In genomic region chr13:113296842-113297369, GRCh38 we compare ENCODE assay signal across 1 cellular context.
TF ChIP-seq lines count a peak whose summit lies in the region.

Gene LAMP1, plus strand, starts transcription at chr13:113297239. Its CDS starts 196 bp downstream, at chr13:113297435.

TF ChIP-seq in K562, 482 proteins besides CTCF, POLR2A, EP300 and RAD21 (continued from another document and continues in another):
- TF ChIP-seq TFE3 (CRISPR knock-in tag; IDR thresholded peaks at IDR 0.05) = peak; percentile 100
- TF ChIP-seq ZNF644 (tag; IDR thresholded peaks at IDR 0.05; ENCODE audit: low read depth) = no peak
- peak; percentile 91 for TF ChIP-seq GMEB1 (CRISPR knock-in tag; IDR thresholded peaks at IDR 0.05)
- peak; percentile 85; the same call in 1 of the 2 replicates for TF ChIP-seq RHOXF2B (CRISPR knock-in tag; conservative IDR thresholded peaks at IDR 0.05)
- 0 out of 2 replicates have a peak, but pooled peaks have one; percentile 3 for TF ChIP-seq SMC3 (conservative IDR thresholded peaks at IDR 0.05; ENCODE audit: insufficient read depth, low read depth, low read length)
- TF ChIP-seq ZNF551 (CRISPR knock-in tag; IDR thresholded peaks at IDR 0.05) = no peak
- TF ChIP-seq ZNF121 (CRISPR knock-in tag; conservative IDR thresholded peaks at IDR 0.05) = peak; percentile 39; the same call in 1 of the 2 replicates
- 0 out of 2 replicates have a peak, but pooled peaks have one; percentile 76 for TF ChIP-seq ILF3 (IDR thresholded peaks at IDR 0.05; ENCODE audit: borderline replicate concordance)
- peak; percentile 91; the same call in 1 of the 2 replicates for TF ChIP-seq JUN (IDR thresholded peaks at IDR 0.05; ENCODE audit: borderline replicate concordance, low read depth, low read length)
- peak; percentile 44; the same call in 1 of the 2 replicates for TF ChIP-seq JUN (CRISPR knock-in tag; IDR thresholded peaks at IDR 0.05; ENCODE audit: borderline replicate concordance)
- TF ChIP-seq, protein P1, sequence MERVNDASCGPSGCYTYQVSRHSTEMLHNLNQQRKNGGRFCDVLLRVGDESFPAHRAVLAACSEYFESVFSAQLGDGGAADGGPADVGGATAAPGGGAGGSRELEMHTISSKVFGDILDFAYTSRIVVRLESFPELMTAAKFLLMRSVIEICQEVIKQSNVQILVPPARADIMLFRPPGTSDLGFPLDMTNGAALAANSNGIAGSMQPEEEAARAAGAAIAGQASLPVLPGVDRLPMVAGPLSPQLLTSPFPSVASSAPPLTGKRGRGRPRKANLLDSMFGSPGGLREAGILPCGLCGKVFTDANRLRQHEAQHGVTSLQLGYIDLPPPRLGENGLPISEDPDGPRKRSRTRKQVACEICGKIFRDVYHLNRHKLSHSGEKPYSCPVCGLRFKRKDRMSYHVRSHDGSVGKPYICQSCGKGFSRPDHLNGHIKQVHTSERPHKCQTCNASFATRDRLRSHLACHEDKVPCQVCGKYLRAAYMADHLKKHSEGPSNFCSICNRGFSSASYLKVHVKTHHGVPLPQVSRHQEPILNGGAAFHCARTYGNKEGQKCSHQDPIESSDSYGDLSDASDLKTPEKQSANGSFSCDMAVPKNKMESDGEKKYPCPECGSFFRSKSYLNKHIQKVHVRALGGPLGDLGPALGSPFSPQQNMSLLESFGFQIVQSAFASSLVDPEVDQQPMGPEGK (CRISPR knock-in tag; IDR thresholded peaks at IDR 0.05; ENCODE audit: borderline replicate concordance) = no peak
- no peak for TF ChIP-seq POLR3G (IDR thresholded peaks at IDR 0.05; ENCODE audit: extremely low read depth, insufficient read length, insufficient replicate concordance)
- peak; percentile 80 for TF ChIP-seq FOXJ2 (tag; IDR thresholded peaks at IDR 0.05)
- no peak for TF ChIP-seq ZNF277 (CRISPR knock-in tag; IDR thresholded peaks at IDR 0.05; ENCODE audit: borderline replicate concordance)
- peak; percentile 94 for TF ChIP-seq ELF1 (tag; IDR thresholded peaks at IDR 0.05)
- TF ChIP-seq SOX6 (IDR thresholded peaks at IDR 0.05) = peak; percentile 79
- TF ChIP-seq TEAD1 (CRISPR knock-in tag; IDR thresholded peaks at IDR 0.05) = peak; percentile 36 to 95; a peak in 3 of 4 replicates
- no peak for TF ChIP-seq PCBP1 (IDR thresholded peaks at IDR 0.05; ENCODE audit: low read depth, low read length, poor library complexity, severe bottlenecking)
- no peak for TF ChIP-seq ARHGAP35 (IDR thresholded peaks at IDR 0.05; ENCODE audit: partially characterized antibody)
- TF ChIP-seq KDM2B (CRISPR knock-in tag; IDR thresholded peaks at IDR 0.05) = no peak
- TF ChIP-seq YY1 (IDR thresholded peaks at IDR 0.05; ENCODE audit: borderline replicate concordance in 1 of 3, control insufficient read depth in 1 of 3, extremely low read depth in 1 of 3, insufficient read depth in 3 of 3, insufficient read length in 1 of 3, insufficient replicate concordance in 2 of 3, low read depth in 1 of 3, low read length in 2 of 3) = peak in 2 of 3 experiments; percentile 36 to 45
- no peak for TF ChIP-seq PML (IDR thresholded peaks at IDR 0.05; ENCODE audit: low read length)
- TF ChIP-seq ZNF707 (CRISPR knock-in tag; conservative IDR thresholded peaks at IDR 0.05) = no peak
- TF ChIP-seq FOXK2 (conservative IDR thresholded peaks at IDR 0.05 in 1 of 2, IDR thresholded peaks at IDR 0.05 in 1 of 2; ENCODE audit: low read depth in 2 of 2) = peak; percentile 85 to 94
- no peak for TF ChIP-seq MAFG (tag; conservative IDR thresholded peaks at IDR 0.05)
- TF ChIP-seq ZNF146 (CRISPR knock-in tag; IDR thresholded peaks at IDR 0.05; ENCODE audit: unreplicated experiment) = peak; percentile 11
- TF ChIP-seq DIDO1 (tag; IDR thresholded peaks at IDR 0.05; ENCODE audit: low read depth) = peak; percentile 89
- no peak for TF ChIP-seq HOXB6 (CRISPR knock-in tag; IDR thresholded peaks at IDR 0.05; ENCODE audit: borderline replicate concordance)
- TF ChIP-seq MGA (IDR thresholded peaks at IDR 0.05) = peak; percentile 97
- TF ChIP-seq, protein P2, sequence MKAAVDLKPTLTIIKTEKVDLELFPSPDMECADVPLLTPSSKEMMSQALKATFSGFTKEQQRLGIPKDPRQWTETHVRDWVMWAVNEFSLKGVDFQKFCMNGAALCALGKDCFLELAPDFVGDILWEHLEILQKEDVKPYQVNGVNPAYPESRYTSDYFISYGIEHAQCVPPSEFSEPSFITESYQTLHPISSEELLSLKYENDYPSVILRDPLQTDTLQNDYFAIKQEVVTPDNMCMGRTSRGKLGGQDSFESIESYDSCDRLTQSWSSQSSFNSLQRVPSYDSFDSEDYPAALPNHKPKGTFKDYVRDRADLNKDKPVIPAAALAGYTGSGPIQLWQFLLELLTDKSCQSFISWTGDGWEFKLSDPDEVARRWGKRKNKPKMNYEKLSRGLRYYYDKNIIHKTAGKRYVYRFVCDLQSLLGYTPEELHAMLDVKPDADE (conservative IDR thresholded peaks at IDR 0.05; ENCODE audit: control insufficient read depth, low read depth, low read length) = peak; percentile 82; the same call in 1 of the 2 replicates
- no peak for TF ChIP-seq MCM5 (IDR thresholded peaks at IDR 0.05; ENCODE audit: low read depth)
- TF ChIP-seq, protein P3, sequence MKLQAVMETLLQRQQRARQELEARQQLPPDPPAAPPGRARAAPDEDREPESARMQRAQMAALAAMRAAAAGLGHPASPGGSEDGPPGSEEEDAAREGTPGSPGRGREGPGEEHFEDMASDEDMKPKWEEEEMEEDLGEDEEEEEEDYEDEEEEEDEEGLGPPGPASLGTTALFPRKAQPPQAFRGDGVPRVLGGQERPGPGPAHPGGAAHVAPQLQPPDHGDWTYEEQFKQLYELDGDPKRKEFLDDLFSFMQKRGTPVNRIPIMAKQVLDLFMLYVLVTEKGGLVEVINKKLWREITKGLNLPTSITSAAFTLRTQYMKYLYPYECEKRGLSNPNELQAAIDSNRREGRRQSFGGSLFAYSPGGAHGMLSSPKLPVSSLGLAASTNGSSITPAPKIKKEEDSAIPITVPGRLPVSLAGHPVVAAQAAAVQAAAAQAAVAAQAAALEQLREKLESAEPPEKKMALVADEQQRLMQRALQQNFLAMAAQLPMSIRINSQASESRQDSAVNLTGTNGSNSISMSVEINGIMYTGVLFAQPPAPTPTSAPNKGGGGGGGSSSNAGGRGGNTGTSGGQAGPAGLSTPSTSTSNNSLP (IDR thresholded peaks at IDR 0.05; ENCODE audit: borderline replicate concordance, low read depth, low read length) = no peak
- TF ChIP-seq, protein P4, sequence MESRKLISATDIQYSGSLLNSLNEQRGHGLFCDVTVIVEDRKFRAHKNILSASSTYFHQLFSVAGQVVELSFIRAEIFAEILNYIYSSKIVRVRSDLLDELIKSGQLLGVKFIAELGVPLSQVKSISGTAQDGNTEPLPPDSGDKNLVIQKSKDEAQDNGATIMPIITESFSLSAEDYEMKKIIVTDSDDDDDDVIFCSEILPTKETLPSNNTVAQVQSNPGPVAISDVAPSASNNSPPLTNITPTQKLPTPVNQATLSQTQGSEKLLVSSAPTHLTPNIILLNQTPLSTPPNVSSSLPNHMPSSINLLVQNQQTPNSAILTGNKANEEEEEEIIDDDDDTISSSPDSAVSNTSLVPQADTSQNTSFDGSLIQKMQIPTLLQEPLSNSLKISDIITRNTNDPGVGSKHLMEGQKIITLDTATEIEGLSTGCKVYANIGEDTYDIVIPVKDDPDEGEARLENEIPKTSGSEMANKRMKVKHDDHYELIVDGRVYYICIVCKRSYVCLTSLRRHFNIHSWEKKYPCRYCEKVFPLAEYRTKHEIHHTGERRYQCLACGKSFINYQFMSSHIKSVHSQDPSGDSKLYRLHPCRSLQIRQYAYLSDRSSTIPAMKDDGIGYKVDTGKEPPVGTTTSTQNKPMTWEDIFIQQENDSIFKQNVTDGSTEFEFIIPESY (CRISPR knock-in tag; IDR thresholded peaks at IDR 0.05) = peak; percentile 95
- TF ChIP-seq KDM1A (IDR thresholded peaks at IDR 0.05) = no peak
